Comparison of ENCODE assay signal across 12 cellular contexts in genomic region chr2:152055366-152056108, GRCh38. TPM values are rescaled to one million over a fixed set of nuclear protein-coding genes. Genes with fewer than 3 reads are reported as not detected.
A peak's percentile ranks its signal among the peaks of the same experiment; 100 is the strongest.
DNase-seq lines count a peak whose midpoint lies in the region; ATAC-seq, FAIRE-seq and TF ChIP-seq lines count a peak whose summit lies in the region.
"Had no signal": no experiment of that assay in that cellular context is flagged by ENCODE, and none has a peak within 500 bp of the region (broad histone marks: within the 10 kb centered on the region; RNA-seq: fewer than 3 reads in every experiment).

No MANE protein-coding gene starts in this region.

- peak overlapping the region; percentile 75 for H3K4me2 ChIP-seq in BLaER1

- H3K27ac ChIP-seq in BLaER1: peak overlapping the region; percentile 63; the same call in 1 of the 2 replicates

- no peaks in the 10 kb centered on the region for H3K27me3 ChIP-seq in BLaER1

- ATAC-seq in GM21360 (IDR thresholded peaks at IDR 0.05; ENCODE audit: unreplicated experiment): peak; percentile 63
- ATAC-seq: activated CD8-positive, alpha-beta memory T cell treated with anti-CD3 and anti-CD28 coated beads, Interleukin-2, amount 10 ng/mL, durations not matched to agents 7 days and 5 days had no signal

- in situ Hi-C loops in G401 (cut with HindIII; ENCODE audit: low sequenced_read_pairs): no loop called here

- H3K4me1 ChIP-seq in BLaER1: peaks cover 42% of the 10 kb centered on the region

- H3K4me3 ChIP-seq in BLaER1: no peak overlapping the region
- H3K4me3 ChIP-seq in fibroblast of the aortic adventitia (ENCODE audit: low read depth, low read length): no peak overlapping the region

- H3K9ac ChIP-seq in BLaER1: peak overlapping the region; percentile 53; the same call in 1 of the 2 replicates

- peaks cover 41% of the 10 kb centered on the region for H3K9me3 ChIP-seq in BLaER1

- no peaks in the 10 kb centered on the region for H3K36me3 ChIP-seq in BLaER1

- no peak for FAIRE-seq in RCC 7860 (lab: Jason Lieb, UNC)

- TF ChIP-seq CTCF in fibroblast of the aortic adventitia (IDR thresholded peaks at IDR 0.05; ENCODE audit: insufficient read depth, low read length): no peak

- DNase-seq in RCC 7860 (ENCODE audit: low spot score): peak; percentile 36
- DNase-seq in fibroblast of the aortic adventitia (ENCODE audit: low read depth): peak; percentile 28
- no peak for DNase-seq in NCI-H2196 treated with DMSO at 0.1 percent for 48 hours (lab: John Stamatoyannopoulos, UW; ENCODE audit: unreplicated experiment)
- DNase-seq in GOT3 (lab: John Stamatoyannopoulos, UW): no peak
- no peak for DNase-seq in G401 (ENCODE audit: low spot score)
- no peak for DNase-seq in NCI-H2107 (lab: John Stamatoyannopoulos, UW)
- DNase-seq: activated CD8-positive, alpha-beta memory T cell treated with anti-CD3 and anti-CD28 coated beads, Interleukin-2, amount 10 ng/mL, durations not matched to agents 7 days and 5 days; immature natural killer cell; NCI-H187 treated with DMSO at 0.1 percent for 48 hours; nephron progenitor cell had no signal

- no peaks in the 10 kb centered on the region for H4K20me1 ChIP-seq in BLaER1

RNA-seq across cellular contexts. Expression of gene CACNB4, which starts 43.3 kb away (rescaled TPM):
- total RNA-seq in fibroblast of the aortic adventitia (ENCODE audit: low replicate concordance): 4.8 and 7.5 TPM in 2 replicates
- 0.12 and 4.4 TPM in 2 replicates for total RNA-seq in G401 (2014; rRNA removed; shearing (Covaris generic))

Comparison
In these comparisons a context has a peak if more than half of its experiments do, and no peak if none do; other contexts are left out.
1. DNase-seq: peak in RCC 7860 (single experiment) and fibroblast of the aortic adventitia (single experiment); none in NCI-H2196 treated with DMSO at 0.1 percent for 48 hours (single experiment), GOT3 (single experiment), G401 (single experiment) and NCI-H2107 (single experiment).